In genomic region chr4:186069734-186070133, GRCh38 we compare ENCODE assay signal across 12 cellular contexts. TPM values are rescaled to one million over a fixed set of nuclear protein-coding genes. Genes with fewer than 3 reads are reported as not detected.
DNase-seq lines count a peak whose midpoint lies in the region; ATAC-seq and TF ChIP-seq lines count a peak whose summit lies in the region.
"Had no signal": no experiment of that assay in that cellular context is flagged by ENCODE, and none has a peak within 500 bp of the region (broad histone marks: within the 10 kb centered on the region; RNA-seq: fewer than 3 reads in every experiment).

No MANE protein-coding gene starts in this region.

- H2BK5ac ChIP-seq in H9 (ENCODE audit: insufficient read length, low read length) = no peak overlapping the region

- ATAC-seq in left ventricle myocardium superior (no peak), esophagus mucosa (peak; percentile 51), natural killer cell (no peak)

- no peak overlapping the region for H3T11ph ChIP-seq in H9 (ENCODE audit: low read length)

- no peak overlapping the region for H3K9ac ChIP-seq in H9 (ENCODE audit: extremely low read depth, insufficient read length, low read length)

- H3K9me3 ChIP-seq in left ventricle myocardium inferior (replicated peaks) (no peaks in the 10 kb centered on the region), H9 (ENCODE audit: control insufficient read depth, low read depth, low read length) (no peaks in the 10 kb centered on the region)

- peaks cover 26% of the 10 kb centered on the region for H3K4me1 ChIP-seq in left ventricle myocardium inferior
- H3K4me1 ChIP-seq in H9 (ENCODE audit: insufficient read depth, low read length) = peaks cover 2% of the 10 kb centered on the region; the same call in 1 of the 2 replicates

- no peaks in the 10 kb centered on the region for H3K9me3 Mint-ChIP-seq in natural killer cell
- no peaks in the 10 kb centered on the region for H3K9me3 Mint-ChIP-seq in H9

- H3K36me3 Mint-ChIP-seq in natural killer cell (no peaks in the 10 kb centered on the region), H9 (ENCODE audit: insufficient read depth in 1 of 3, low read depth in 3 of 3) (no peaks in the 10 kb centered on the region)

- H3K23me2 ChIP-seq in H9 (ENCODE audit: insufficient read length, low read depth, low read length, poor library complexity, severe bottlenecking) = no peaks in the 10 kb centered on the region

- H3K79me2 ChIP-seq in H9 (ENCODE audit: insufficient read depth, low read length) = no peaks in the 10 kb centered on the region

- no peak overlapping the region for H2BK20ac ChIP-seq in H9 (ENCODE audit: low read depth, low read length, poor library complexity, severe bottlenecking)

- DNase-seq in left ventricle myocardium inferior = no peak
- DNase-seq in left ventricle myocardium superior = no peak
- DNase-seq in natural killer cell = no peak
- DNase-seq in activated CD4-positive, CD25-positive, alpha-beta regulatory T cell treated with anti-CD3 and anti-CD28 coated beads, Interleukin-2, amount 50 U/mL, for 72 hours = no peak
- no peak for DNase-seq in H9
- no peak for DNase-seq in activated naive CD4-positive, alpha-beta T cell treated with anti-CD3 and anti-CD28 coated beads, Interleukin-2, amount 50 U/mL, for 16 hours
- no peak for DNase-seq in GM10266 (ENCODE audit: extremely low spot score)
- DNase-seq: activated naive CD4-positive, alpha-beta T cell; NCI-H1417 treated with DMSO at 0.1 percent for 48 hours; stimulated activated CD4-positive, alpha-beta T cell treated with anti-CD3 and anti-CD28 coated beads, Interleukin-2, amount 100 ng/mL, for 24 hours; WERI-Rb-1 had no signal

- peak overlapping the region; percentile 73 to 77 for H3K27ac Mint-ChIP-seq in natural killer cell
- no peak overlapping the region for H3K27ac Mint-ChIP-seq in H9

- no peak overlapping the region for H2AK5ac ChIP-seq in H9 (ENCODE audit: insufficient read length, low read length)

- no peaks in the 10 kb centered on the region for H3K27me3 ChIP-seq in left ventricle myocardium inferior (ENCODE audit: low read depth)
- H3K27me3 ChIP-seq in H9 (ENCODE audit: insufficient read depth, low read length) = no peaks in the 10 kb centered on the region

- no peak overlapping the region for H2AFZ ChIP-seq in H9 (ENCODE audit: low read length)

- no peak overlapping the region for H3K4me2 ChIP-seq in H9 (ENCODE audit: insufficient read depth, insufficient read length, low read length)

- H3K27ac ChIP-seq in left ventricle myocardium inferior (replicated peaks) = no peak overlapping the region
- H3K27ac ChIP-seq in H9 (ENCODE audit: insufficient read length, low read depth, low read length) = no peak overlapping the region
- H3K27ac ChIP-seq: WERI-Rb-1 had no signal

- no peaks in the 10 kb centered on the region for H3K36me3 ChIP-seq in left ventricle myocardium inferior
- H3K36me3 ChIP-seq: WERI-Rb-1 had no signal

- peaks cover 37 to 40% of the 10 kb centered on the region in 2 donors for H3K4me1 Mint-ChIP-seq in natural killer cell
- peaks cover 11 to 20% of the 10 kb centered on the region in 2 experiments for H3K4me1 Mint-ChIP-seq in H9

- H3K4me3 Mint-ChIP-seq in natural killer cell (peak overlapping the region; percentile 83), H9 (no peak overlapping the region)

- H2BK12ac ChIP-seq in H9 (ENCODE audit: insufficient read length, low read depth, low read length) = no peak overlapping the region

- H3K23ac ChIP-seq in H9 (ENCODE audit: insufficient read length, low read depth, low read length) = no peak overlapping the region

- intact Hi-C loops in left ventricle myocardium inferior (cut with micrococcal nuclease) (no loop called here), left ventricle myocardium superior (cut with micrococcal nuclease) (loop anchor here (5.0 kb wide), 1 partner anchor 118 kb away; no protein-coding TSS in a partner anchor), natural killer cell (cut with micrococcal nuclease) (loop anchor here (5.0 kb wide), 1 partner anchor 123 kb away; the partner anchor contains the start of gene CYP4V2)

- no peak overlapping the region for H3K14ac ChIP-seq in H9 (ENCODE audit: insufficient read depth, low read length)

- H3K4ac ChIP-seq in H9 (ENCODE audit: low read depth, low read length) = no peak overlapping the region

- H4K20me1 ChIP-seq in H9 (ENCODE audit: control insufficient read depth, insufficient read depth, insufficient read length) = no peaks in the 10 kb centered on the region

- TF ChIP-seq CTCF in left ventricle myocardium inferior (IDR thresholded peaks at IDR 0.05; ENCODE audit: borderline replicate concordance) = no peak
- no peak for TF ChIP-seq CTCF in natural killer cell (IDR thresholded peaks at IDR 0.05)
- no peak for TF ChIP-seq CTCF in H9 (conservative IDR thresholded peaks at IDR 0.05)
- TF ChIP-seq CTCF in GM10266 (IDR thresholded peaks at IDR 0.05; ENCODE audit: control insufficient read depth, insufficient read depth, low read depth, missing control alignments) = no peak

- WGBS in H9 (ENCODE audit: extremely low coverage, insufficient read length, low lambda C conversion rate) = 100% methylated on average over 1 of the region's 4 CpGs

- H3K27me3 Mint-ChIP-seq in natural killer cell (ENCODE audit: low read depth in 2 of 2) = no peaks in the 10 kb centered on the region
- H3K27me3 Mint-ChIP-seq in H9 (ENCODE audit: low read depth) = no peaks in the 10 kb centered on the region

- H3K79me1 ChIP-seq in H9 (ENCODE audit: insufficient read depth, low read depth, low read length, poor library complexity, severe bottlenecking) = no peaks in the 10 kb centered on the region

- H2BK15ac ChIP-seq in H9 (ENCODE audit: low read depth, low read length) = no peak overlapping the region

- H2BK120ac ChIP-seq in H9 (ENCODE audit: low read depth, low read length, poor library complexity, severe bottlenecking) = no peak overlapping the region

- peak overlapping the region; percentile 69 for H3K4me3 ChIP-seq in left ventricle myocardium inferior

- no peak overlapping the region for H4K5ac ChIP-seq in H9 (ENCODE audit: insufficient read length, low read depth, low read length)

- no peak overlapping the region for H3K56ac ChIP-seq in H9 (ENCODE audit: insufficient read length, low read depth, low read length)

- H4K8ac ChIP-seq in H9 (replicated peaks; ENCODE audit: insufficient read length, low read depth, low read length) = no peak overlapping the region

- no peak overlapping the region for H4K91ac ChIP-seq in H9 (ENCODE audit: insufficient read length, low read depth, low read length)

- H3K18ac ChIP-seq in H9 (ENCODE audit: insufficient read length, low read depth, low read length) = no peak overlapping the region

RNA-seq across cellular contexts. Expression of gene TLR3, which starts 0.8 kb away (rescaled TPM):
- 4.9 TPM for total RNA-seq in left ventricle myocardium inferior
- 6.3 TPM for total RNA-seq in left ventricle myocardium superior
- total RNA-seq in esophagus mucosa = 5.8 TPM
- total RNA-seq in natural killer cell = 1 to 10 TPM; 4.9 to 9.5 (median 8.3) TPM
- total RNA-seq in H9 (2021) = 0.92 and 0.97 TPM in 2 replicates

RNA-seq across cellular contexts. Expression of gene FAM149A, which starts 34.8 kb away (rescaled TPM):
- total RNA-seq in left ventricle myocardium inferior (12.2 TPM), left ventricle myocardium superior (12.8 TPM), esophagus mucosa (1.6 TPM), natural killer cell (under 1 TPM in 1 of 3 donors, not detected in 2; 0.33 TPM), H9 (2021) (5.9 and 6.6 TPM in 2 replicates)

Comparison
In these comparisons a context has a peak if more than half of its experiments do, and no peak if none do; other contexts are left out.
1. H3K27ac Mint-ChIP-seq: peak in natural killer cell (2 of 2); none in H9 (0 of 3).